Comparison of ENCODE assay signal across 8 cellular contexts in the genomic region with DNA sequence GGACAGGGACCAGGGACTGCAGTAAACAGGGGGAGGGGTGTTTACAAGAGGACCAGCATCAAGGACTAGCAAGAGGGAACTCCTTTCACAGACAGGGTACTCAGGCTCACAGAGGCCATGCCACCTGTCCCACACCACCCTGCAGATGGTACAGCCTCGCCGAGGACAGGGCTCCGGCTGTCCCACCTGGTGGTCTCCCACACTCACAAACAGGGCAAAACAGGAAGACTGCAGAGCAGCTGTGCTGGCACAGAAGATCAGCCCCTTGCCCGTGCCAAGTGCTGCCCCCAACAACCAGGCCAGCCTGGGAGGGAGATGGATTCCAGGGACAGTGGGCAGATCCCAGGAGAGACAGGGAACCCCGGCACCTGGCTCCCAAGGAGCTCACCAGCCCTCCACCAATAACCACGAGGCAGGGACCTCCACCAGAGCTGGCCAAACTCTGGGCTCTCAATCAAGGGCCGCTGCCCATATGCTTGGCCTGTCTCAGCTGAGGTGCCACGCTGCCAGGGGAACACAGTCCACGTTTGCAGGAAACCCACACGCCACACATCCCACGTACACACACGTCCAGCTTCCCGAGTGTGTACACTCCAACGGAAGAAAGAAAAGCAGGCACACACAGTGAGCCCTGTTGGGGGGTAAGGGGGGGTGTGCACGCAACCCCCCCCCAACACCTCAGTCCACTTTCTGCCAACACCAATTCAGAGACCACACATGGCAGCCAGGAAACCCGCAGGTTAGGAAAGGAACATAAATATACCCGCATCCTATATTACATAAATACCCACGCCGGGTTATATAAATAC. TPM values are rescaled to one million over a fixed set of nuclear protein-coding genes. Genes with fewer than 3 reads are reported as not detected.
DNase-seq lines count a peak whose midpoint lies in the region; ATAC-seq, FAIRE-seq and TF ChIP-seq lines count a peak whose summit lies in the region.

No MANE protein-coding gene starts in this region.

- peaks cover 12 to 18% (median 17%) of the 10 kb centered on the region in 3 donors for H3K27me3 Mint-ChIP-seq in CD14-positive monocyte (ENCODE audit: low read depth in 3 of 3)
- no peaks in the 10 kb centered on the region for H3K27me3 Mint-ChIP-seq in stimulated activated naive CD8-positive, alpha-beta T cell treated with anti-CD3 and anti-CD28 coated beads, Interleukin-15, Interleukin-2, amounts not matched to agents 100 ng/mL and 50 ng/mL, for 24 hours

- FAIRE-seq in D721Med (lab: Jason Lieb, UNC): no peak

- no peak overlapping the region for H2AFZ ChIP-seq in Loucy (ENCODE audit: low read length)

- H3K4me1 ChIP-seq in Loucy (ENCODE audit: insufficient read depth, low read length, poor library complexity, severe bottlenecking): peaks cover 49% of the 10 kb centered on the region

- no peak for TF ChIP-seq CTCF in CD14-positive monocyte (IDR thresholded peaks at IDR 0.05)
- TF ChIP-seq CTCF in Loucy (conservative IDR thresholded peaks at IDR 0.05; ENCODE audit: low read length): no peak
- no peak for TF ChIP-seq CTCF in D721Med (IDR thresholded peaks at IDR 0.05; ENCODE audit: insufficient read depth, missing control alignments)

- H4K20me1 ChIP-seq in Loucy (ENCODE audit: insufficient read depth, low read length, poor library complexity, severe bottlenecking): peaks cover 61% of the 10 kb centered on the region

- no peak for ATAC-seq in GM18907 (IDR thresholded peaks at IDR 0.05; ENCODE audit: unreplicated experiment)

- peaks cover 4% of the 10 kb centered on the region for H3K27me3 ChIP-seq in Loucy (ENCODE audit: insufficient read depth, low read length, poor library complexity, severe bottlenecking)

- H3K4me3 ChIP-seq in Loucy (ENCODE audit: low read length, poor library complexity, severe bottlenecking): peak overlapping the region; percentile 95

- H3K4me3 Mint-ChIP-seq in CD14-positive monocyte: peak overlapping the region; percentile 63 to 87
- H3K4me3 Mint-ChIP-seq in stimulated activated naive CD8-positive, alpha-beta T cell treated with anti-CD3 and anti-CD28 coated beads, Interleukin-15, Interleukin-2, amounts not matched to agents 100 ng/mL and 50 ng/mL, for 24 hours: peak overlapping the region; percentile 94

- no peaks in the 10 kb centered on the region for H3K9me2 ChIP-seq in Loucy (replicated peaks; ENCODE audit: low read depth, low read length)

- no peak for DNase-seq in CD14-positive monocyte (ENCODE audit: low spot score)
- peak; percentile 38 for DNase-seq in inferior parietal cortex (ENCODE audit: extremely low spot score)
- no peak for DNase-seq in D721Med (ENCODE audit: insufficient read length, low spot score)
- DNase-seq in NCI-H345 treated with DMSO at 0.1 percent for 48 hours (lab: John Stamatoyannopoulos, UW; ENCODE audit: unreplicated experiment): no peak

- peak overlapping the region; percentile 89 for H3K4me2 ChIP-seq in Loucy (ENCODE audit: low read depth, low read length, poor library complexity, severe bottlenecking)

- H3K79me2 ChIP-seq in Loucy (ENCODE audit: insufficient read depth, low read length): peaks cover 68% of the 10 kb centered on the region

- H3K9me3 ChIP-seq in Loucy (ENCODE audit: insufficient read depth, low read depth, low read length): no peaks in the 10 kb centered on the region

- intact Hi-C loops in CD14-positive monocyte (cut with micrococcal nuclease): loop anchor here in 1 of 2 donors (5.0 kb wide), 1 partner anchor 37 kb away; no protein-coding TSS in a partner anchor

- peak overlapping the region; percentile 60 for H3K27ac ChIP-seq in adipose tissue (ENCODE audit: low read depth, low read length)

- H3K4me1 Mint-ChIP-seq in CD14-positive monocyte: peaks cover 63% of the 10 kb centered on the region
- peaks cover 57% of the 10 kb centered on the region for H3K4me1 Mint-ChIP-seq in stimulated activated naive CD8-positive, alpha-beta T cell treated with anti-CD3 and anti-CD28 coated beads, Interleukin-15, Interleukin-2, amounts not matched to agents 100 ng/mL and 50 ng/mL, for 24 hours (ENCODE audit: low read depth)

- H3K27ac Mint-ChIP-seq in CD14-positive monocyte: peak overlapping the region in 5 of 7 donors; percentile 20 to 86 (median 42)
- H3K27ac Mint-ChIP-seq in stimulated activated naive CD8-positive, alpha-beta T cell treated with anti-CD3 and anti-CD28 coated beads, Interleukin-15, Interleukin-2, amounts not matched to agents 100 ng/mL and 50 ng/mL, for 24 hours: peak overlapping the region; percentile 89

- peaks cover 25% of the 10 kb centered on the region; the same call in 1 of the 2 replicates for H3K36me3 ChIP-seq in Loucy (ENCODE audit: insufficient read depth, low read length)

- H3K36me3 Mint-ChIP-seq in CD14-positive monocyte: peaks cover 20 to 25% of the 10 kb centered on the region in 2 donors
- peaks cover 33% of the 10 kb centered on the region for H3K36me3 Mint-ChIP-seq in stimulated activated naive CD8-positive, alpha-beta T cell treated with anti-CD3 and anti-CD28 coated beads, Interleukin-15, Interleukin-2, amounts not matched to agents 100 ng/mL and 50 ng/mL, for 24 hours (ENCODE audit: low read depth)

- H3K9me3 Mint-ChIP-seq in CD14-positive monocyte: peaks cover 0 to 2% (median 0%) of the 10 kb centered on the region in 7 donors
- H3K9me3 Mint-ChIP-seq in stimulated activated naive CD8-positive, alpha-beta T cell treated with anti-CD3 and anti-CD28 coated beads, Interleukin-15, Interleukin-2, amounts not matched to agents 100 ng/mL and 50 ng/mL, for 24 hours: no peaks in the 10 kb centered on the region

- H3F3A ChIP-seq in Loucy (ENCODE audit: low read depth): peaks cover 5% of the 10 kb centered on the region; the same call in 1 of the 2 replicates

- 8 to 13% (median 9%) methylated on average over 19 of the region's 19 CpGs for WGBS in adipose tissue, 3 donors

- peak overlapping the region; percentile 95 for H3K9ac ChIP-seq in Loucy (ENCODE audit: low read depth, low read length, poor library complexity, severe bottlenecking)

RNA-seq across cellular contexts. Expression of a gene that starts 2.0 kb away (rescaled TPM):
- polyA plus RNA-seq in CD14-positive monocyte (1 to 10 TPM; 1.9 to 3.1 TPM), adipose tissue (100 to 1,000 TPM in 2 of 3 donors, 10 to 100 TPM in 1; 77.8 to 139 (median 123) TPM)

RNA-seq across cellular contexts. Expression of a gene that starts 42.4 kb away (rescaled TPM):
- polyA plus RNA-seq in CD14-positive monocyte (10 to 100 TPM in 1 of 2 donors, 1 to 10 TPM in 1; 7.4 to 10.6 TPM), adipose tissue (10 to 100 TPM; 14.0 to 50.2 (median 37.3) TPM)

Comparison
In these comparisons a context has a peak if more than half of its experiments do, and no peak if none do; other contexts are left out.
1. RNA of a gene that starts 2.0 kb away (polyA plus RNA-seq): 77.8 to 139 TPM in adipose tissue; 1.9 to 3.1 TPM in CD14-positive monocyte; every median in the first group is over 10 times any median in the second.